In the genomic region with DNA sequence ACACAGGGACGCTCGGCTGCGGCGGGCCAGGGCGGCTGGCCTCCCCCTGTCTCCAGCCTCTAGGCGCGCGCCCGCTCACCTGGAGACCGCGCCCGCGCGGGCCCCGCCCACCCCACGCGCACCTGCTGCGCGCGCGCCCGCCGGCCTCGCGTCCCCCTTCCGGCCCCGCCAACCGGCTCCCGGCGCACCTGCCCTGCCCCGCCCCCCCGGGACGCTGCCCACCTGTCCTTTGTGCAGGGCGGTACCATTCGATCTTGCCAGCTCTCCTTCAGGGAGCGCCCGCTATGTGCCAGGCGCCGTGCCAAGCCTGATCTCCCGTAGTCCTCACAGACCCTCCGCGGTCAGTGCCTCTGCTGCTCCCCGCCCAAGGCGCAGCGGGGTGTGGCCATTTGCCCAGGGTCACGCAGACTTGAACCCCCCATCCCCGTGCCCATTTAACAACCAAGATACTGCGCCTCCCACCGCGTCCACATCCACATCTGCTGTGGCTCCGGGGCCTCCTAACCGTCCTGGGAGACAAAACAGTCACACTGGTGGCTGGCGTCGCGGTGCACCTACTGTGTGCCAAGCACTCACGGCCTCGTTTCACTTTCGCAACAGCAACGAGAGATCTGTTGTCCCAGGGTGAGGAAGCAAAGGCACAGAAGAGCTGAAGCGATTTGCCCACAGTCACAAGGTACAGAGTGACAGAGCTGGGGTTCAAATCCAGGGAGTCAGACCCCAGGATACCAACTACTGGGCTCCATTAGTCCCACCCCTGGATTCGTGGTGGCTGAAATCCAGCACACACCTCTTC, we compare ENCODE assay signal across 1 cellular context.
TF ChIP-seq lines count a peak whose summit lies in the region.

No MANE protein-coding gene starts in this region.

TF ChIP-seq in HepG2, 621 proteins besides CTCF, POLR2A, EP300 and RAD21 (continued from another document and continues in another):
- TF ChIP-seq, protein P1, sequence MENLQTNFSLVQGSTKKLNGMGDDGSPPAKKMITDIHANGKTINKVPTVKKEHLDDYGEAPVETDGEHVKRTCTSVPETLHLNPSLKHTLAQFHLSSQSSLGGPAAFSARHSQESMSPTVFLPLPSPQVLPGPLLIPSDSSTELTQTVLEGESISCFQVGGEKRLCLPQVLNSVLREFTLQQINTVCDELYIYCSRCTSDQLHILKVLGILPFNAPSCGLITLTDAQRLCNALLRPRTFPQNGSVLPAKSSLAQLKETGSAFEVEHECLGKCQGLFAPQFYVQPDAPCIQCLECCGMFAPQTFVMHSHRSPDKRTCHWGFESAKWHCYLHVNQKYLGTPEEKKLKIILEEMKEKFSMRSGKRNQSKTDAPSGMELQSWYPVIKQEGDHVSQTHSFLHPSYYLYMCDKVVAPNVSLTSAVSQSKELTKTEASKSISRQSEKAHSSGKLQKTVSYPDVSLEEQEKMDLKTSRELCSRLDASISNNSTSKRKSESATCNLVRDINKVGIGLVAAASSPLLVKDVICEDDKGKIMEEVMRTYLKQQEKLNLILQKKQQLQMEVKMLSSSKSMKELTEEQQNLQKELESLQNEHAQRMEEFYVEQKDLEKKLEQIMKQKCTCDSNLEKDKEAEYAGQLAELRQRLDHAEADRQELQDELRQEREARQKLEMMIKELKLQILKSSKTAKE (CRISPR knock-in tag; IDR thresholded peaks at IDR 0.05; ENCODE audit: borderline replicate concordance) = peak; percentile 42; the same call in 1 of the 2 replicates
- TF ChIP-seq, protein P2, sequence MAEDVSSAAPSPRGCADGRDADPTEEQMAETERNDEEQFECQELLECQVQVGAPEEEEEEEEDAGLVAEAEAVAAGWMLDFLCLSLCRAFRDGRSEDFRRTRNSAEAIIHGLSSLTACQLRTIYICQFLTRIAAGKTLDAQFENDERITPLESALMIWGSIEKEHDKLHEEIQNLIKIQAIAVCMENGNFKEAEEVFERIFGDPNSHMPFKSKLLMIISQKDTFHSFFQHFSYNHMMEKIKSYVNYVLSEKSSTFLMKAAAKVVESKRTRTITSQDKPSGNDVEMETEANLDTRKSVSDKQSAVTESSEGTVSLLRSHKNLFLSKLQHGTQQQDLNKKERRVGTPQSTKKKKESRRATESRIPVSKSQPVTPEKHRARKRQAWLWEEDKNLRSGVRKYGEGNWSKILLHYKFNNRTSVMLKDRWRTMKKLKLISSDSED (CRISPR knock-in tag; IDR thresholded peaks at IDR 0.05) = no peak
- TF ChIP-seq ZNF451 (CRISPR knock-in tag; IDR thresholded peaks at IDR 0.05) (0 out of 2 replicates have a peak, but pooled peaks have one; percentile 23), GPBP1L1 (CRISPR knock-in tag; IDR thresholded peaks at IDR 0.05) (no peak), ZNF441 (CRISPR knock-in tag; IDR thresholded peaks at IDR 0.05; ENCODE audit: borderline replicate concordance) (no peak), MATR3 (CRISPR knock-in tag; IDR thresholded peaks at IDR 0.05) (0 out of 2 replicates have a peak, but pooled peaks have one; percentile 39), ZNF484 (CRISPR knock-in tag; IDR thresholded peaks at IDR 0.05; ENCODE audit: borderline replicate concordance, low read depth) (0 out of 2 replicates have a peak, but pooled peaks have one; percentile 56), LCORL (IDR thresholded peaks at IDR 0.05) (no peak), LCORL (CRISPR knock-in tag; IDR thresholded peaks at IDR 0.05) (peak; percentile 14; the same call in 1 of the 2 replicates), REL (CRISPR knock-in tag; conservative IDR thresholded peaks at IDR 0.05) (0 out of 2 replicates have a peak, but pooled peaks have one; percentile 69), BORCS8-MEF2B (CRISPR knock-in tag; IDR thresholded peaks at IDR 0.05) (0 out of 2 replicates have a peak, but pooled peaks have one; percentile 67), CHD4 (IDR thresholded peaks at IDR 0.05; ENCODE audit: borderline replicate concordance, low read length) (peak; percentile 41; the same call in 1 of the 2 replicates), ZNF589 (CRISPR knock-in tag; conservative IDR thresholded peaks at IDR 0.05) (0 out of 2 replicates have a peak, but pooled peaks have one; percentile 47), MIER3 (CRISPR knock-in tag; IDR thresholded peaks at IDR 0.05; ENCODE audit: borderline replicate concordance) (no peak), ZBTB38 (CRISPR knock-in tag; IDR thresholded peaks at IDR 0.05) (peak; percentile 93), ZNF354B (CRISPR knock-in tag; IDR thresholded peaks at IDR 0.05) (no peak), BCLAF1 (IDR thresholded peaks at IDR 0.05) (no peak), PHF21A (CRISPR knock-in tag; IDR thresholded peaks at IDR 0.05) (peak; percentile 11; the same call in 1 of the 2 replicates), ZBTB4 (CRISPR knock-in tag; IDR thresholded peaks at IDR 0.05; ENCODE audit: borderline replicate concordance) (peak; percentile 83; the same call in 1 of the 2 replicates), MTF2 (CRISPR knock-in tag; IDR thresholded peaks at IDR 0.05; ENCODE audit: borderline replicate concordance) (no peak), HOMEZ (CRISPR knock-in tag; IDR thresholded peaks at IDR 0.05; ENCODE audit: low read depth) (no peak), TBP (CRISPR knock-in tag; IDR thresholded peaks at IDR 0.05) (no peak)
- TF ChIP-seq, protein P3, sequence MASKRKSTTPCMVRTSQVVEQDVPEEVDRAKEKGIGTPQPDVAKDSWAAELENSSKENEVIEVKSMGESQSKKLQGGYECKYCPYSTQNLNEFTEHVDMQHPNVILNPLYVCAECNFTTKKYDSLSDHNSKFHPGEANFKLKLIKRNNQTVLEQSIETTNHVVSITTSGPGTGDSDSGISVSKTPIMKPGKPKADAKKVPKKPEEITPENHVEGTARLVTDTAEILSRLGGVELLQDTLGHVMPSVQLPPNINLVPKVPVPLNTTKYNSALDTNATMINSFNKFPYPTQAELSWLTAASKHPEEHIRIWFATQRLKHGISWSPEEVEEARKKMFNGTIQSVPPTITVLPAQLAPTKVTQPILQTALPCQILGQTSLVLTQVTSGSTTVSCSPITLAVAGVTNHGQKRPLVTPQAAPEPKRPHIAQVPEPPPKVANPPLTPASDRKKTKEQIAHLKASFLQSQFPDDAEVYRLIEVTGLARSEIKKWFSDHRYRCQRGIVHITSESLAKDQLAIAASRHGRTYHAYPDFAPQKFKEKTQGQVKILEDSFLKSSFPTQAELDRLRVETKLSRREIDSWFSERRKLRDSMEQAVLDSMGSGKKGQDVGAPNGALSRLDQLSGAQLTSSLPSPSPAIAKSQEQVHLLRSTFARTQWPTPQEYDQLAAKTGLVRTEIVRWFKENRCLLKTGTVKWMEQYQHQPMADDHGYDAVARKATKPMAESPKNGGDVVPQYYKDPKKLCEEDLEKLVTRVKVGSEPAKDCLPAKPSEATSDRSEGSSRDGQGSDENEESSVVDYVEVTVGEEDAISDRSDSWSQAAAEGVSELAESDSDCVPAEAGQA (IDR thresholded peaks at IDR 0.05; ENCODE audit: low read depth) = 0 out of 2 replicates have a peak, but pooled peaks have one; percentile 53
- TF ChIP-seq, protein P3 (CRISPR knock-in tag; IDR thresholded peaks at IDR 0.05; ENCODE audit: borderline replicate concordance) = no peak
- TF ChIP-seq, protein P4, sequence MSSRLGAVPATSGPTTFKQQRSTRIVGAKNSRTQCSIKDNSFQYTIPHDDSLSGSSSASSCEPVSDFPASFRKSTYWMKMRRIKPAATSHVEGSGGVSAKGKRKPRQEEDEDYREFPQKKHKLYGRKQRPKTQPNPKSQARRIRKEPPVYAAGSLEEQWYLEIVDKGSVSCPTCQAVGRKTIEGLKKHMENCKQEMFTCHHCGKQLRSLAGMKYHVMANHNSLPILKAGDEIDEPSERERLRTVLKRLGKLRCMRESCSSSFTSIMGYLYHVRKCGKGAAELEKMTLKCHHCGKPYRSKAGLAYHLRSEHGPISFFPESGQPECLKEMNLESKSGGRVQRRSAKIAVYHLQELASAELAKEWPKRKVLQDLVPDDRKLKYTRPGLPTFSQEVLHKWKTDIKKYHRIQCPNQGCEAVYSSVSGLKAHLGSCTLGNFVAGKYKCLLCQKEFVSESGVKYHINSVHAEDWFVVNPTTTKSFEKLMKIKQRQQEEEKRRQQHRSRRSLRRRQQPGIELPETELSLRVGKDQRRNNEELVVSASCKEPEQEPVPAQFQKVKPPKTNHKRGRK (CRISPR knock-in tag; IDR thresholded peaks at IDR 0.05) = no peak
- TF ChIP-seq, protein P5, sequence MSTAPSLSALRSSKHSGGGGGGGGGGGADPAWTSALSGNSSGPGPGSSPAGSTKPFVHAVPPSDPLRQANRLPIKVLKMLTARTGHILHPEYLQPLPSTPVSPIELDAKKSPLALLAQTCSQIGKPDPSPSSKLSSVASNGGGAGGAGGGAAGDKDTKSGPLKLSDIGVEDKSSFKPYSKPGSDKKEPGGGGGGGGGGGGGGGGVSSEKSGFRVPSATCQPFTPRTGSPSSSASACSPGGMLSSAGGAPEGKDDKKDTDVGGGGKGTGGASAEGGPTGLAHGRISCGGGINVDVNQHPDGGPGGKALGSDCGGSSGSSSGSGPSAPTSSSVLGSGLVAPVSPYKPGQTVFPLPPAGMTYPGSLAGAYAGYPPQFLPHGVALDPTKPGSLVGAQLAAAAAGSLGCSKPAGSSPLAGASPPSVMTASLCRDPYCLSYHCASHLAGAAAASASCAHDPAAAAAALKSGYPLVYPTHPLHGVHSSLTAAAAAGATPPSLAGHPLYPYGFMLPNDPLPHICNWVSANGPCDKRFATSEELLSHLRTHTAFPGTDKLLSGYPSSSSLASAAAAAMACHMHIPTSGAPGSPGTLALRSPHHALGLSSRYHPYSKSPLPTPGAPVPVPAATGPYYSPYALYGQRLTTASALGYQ (CRISPR knock-in tag; IDR thresholded peaks at IDR 0.05) = no peak
